8 cellular contexts compared by ENCODE assay signal in the genomic region with DNA sequence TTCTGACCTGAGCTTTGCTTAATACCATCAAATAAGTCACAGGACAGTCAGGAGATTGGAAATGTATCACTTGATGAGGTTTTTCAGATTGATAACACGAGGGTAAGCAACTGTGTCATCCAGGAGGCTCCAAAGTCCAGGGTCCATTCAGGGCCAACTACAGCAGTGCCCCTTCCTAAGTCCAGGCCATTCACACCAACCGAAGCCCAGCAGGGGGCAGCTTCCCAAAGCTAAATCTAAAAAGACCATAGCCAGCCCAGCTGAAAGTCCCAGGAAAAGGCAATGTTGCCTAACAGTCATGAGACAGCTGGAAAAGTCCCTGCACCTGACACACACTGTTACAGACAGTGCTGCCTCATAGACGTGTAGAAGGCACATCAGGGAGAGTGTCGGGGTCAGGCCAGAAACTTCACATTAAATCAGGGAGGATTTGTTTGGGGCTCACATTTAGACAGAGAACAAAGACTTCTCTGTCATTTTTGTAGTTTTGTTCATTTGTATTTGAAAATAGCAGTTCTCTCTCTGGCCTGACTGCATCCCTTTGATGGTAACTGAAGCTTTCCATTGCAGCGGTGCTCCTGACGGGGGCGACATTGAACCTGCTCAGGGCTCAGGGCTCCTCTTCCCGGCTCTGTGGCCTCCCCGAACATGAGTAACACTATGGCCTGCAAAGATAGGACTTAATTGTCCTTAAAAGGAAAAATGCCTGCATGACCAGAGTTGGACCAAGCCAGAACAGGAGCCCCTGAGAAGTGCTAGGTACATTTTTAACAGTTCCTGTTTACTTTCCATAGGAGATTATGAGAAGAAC.
A peak's percentile ranks its signal among the peaks of the same experiment; 100 is the strongest.
DNase-seq lines count a peak whose midpoint lies in the region; ATAC-seq and TF ChIP-seq lines count a peak whose summit lies in the region.

No MANE protein-coding gene starts in this region.

- no peaks in the 10 kb centered on the region for H3K36me3 ChIP-seq in KMS-11 (ENCODE audit: insufficient read depth)
- H3K36me3 ChIP-seq in right lobe of liver, result no peaks in the 10 kb centered on the region

- no peaks in the 10 kb centered on the region for H3K27me3 ChIP-seq in KMS-11 (ENCODE audit: insufficient read depth, low read depth)
- H3K27me3 ChIP-seq in right lobe of liver, result no peaks in the 10 kb centered on the region

- no peaks in the 10 kb centered on the region for H3K79me2 ChIP-seq in KMS-11 (ENCODE audit: insufficient read depth, low read depth)

- no peaks in the 10 kb centered on the region for H3K36me3 Mint-ChIP-seq in T-helper 2 cell treated with Interferon-gamma antibody and Interleukin-4, amounts not matched to agents 5 μg/mL and 100 μg/mL, for 36 hours (ENCODE audit: low read depth)

- H3K4me3 ChIP-seq in KMS-11 (IDR thresholded peaks at IDR 0.05; ENCODE audit: insufficient read depth, low read depth, low read length), result no peak overlapping the region
- H3K4me3 ChIP-seq in right lobe of liver, result no peak overlapping the region

- H3K9ac ChIP-seq in KMS-11, result no peak overlapping the region

- no peak overlapping the region for H3K4me3 Mint-ChIP-seq in T-helper 2 cell treated with Interferon-gamma antibody and Interleukin-4, amounts not matched to agents 5 μg/mL and 100 μg/mL, for 36 hours

- H3K27ac ChIP-seq in KMS-11 (no peak overlapping the region), right lobe of liver (peak overlapping the region; percentile 51 to 65 (median 58))

- TF ChIP-seq CTCF in KMS-11 (conservative IDR thresholded peaks at IDR 0.05; ENCODE audit: low read depth, low read length), result peak; percentile 42
- TF ChIP-seq CTCF in right lobe of liver (IDR thresholded peaks at IDR 0.05), result peak; percentile 59 to 68 (median 66)

- H3K27me3 Mint-ChIP-seq in T-helper 2 cell treated with Interferon-gamma antibody and Interleukin-4, amounts not matched to agents 5 μg/mL and 100 μg/mL, for 36 hours (ENCODE audit: low read depth), result peaks cover 7% of the 10 kb centered on the region

- ATAC-seq in GM21447 (IDR thresholded peaks at IDR 0.05; ENCODE audit: unreplicated experiment) (peak; percentile 75), right lobe of liver (peak; percentile 92 to 96 (median 95))

- H2AFZ ChIP-seq in KMS-11 (ENCODE audit: low read depth), result no peak overlapping the region

- H3K4me1 Mint-ChIP-seq in T-helper 2 cell treated with Interferon-gamma antibody and Interleukin-4, amounts not matched to agents 5 μg/mL and 100 μg/mL, for 36 hours (ENCODE audit: low read depth), result peaks cover 4% of the 10 kb centered on the region

- H3K4me1 ChIP-seq in KMS-11 (ENCODE audit: low read depth, poor library complexity, severe bottlenecking) (no peaks in the 10 kb centered on the region), right lobe of liver (peaks cover 0 to 23% (median 10%) of the 10 kb centered on the region in 4 donors)

- H3K9me3 ChIP-seq in right lobe of liver, result no peaks in the 10 kb centered on the region

- no peak for TF ChIP-seq POLR2A in right lobe of liver (IDR thresholded peaks at IDR 0.05)

- intact Hi-C loops in right lobe of liver (cut with DNase I), result loop anchor here in 1 of 2 donors (10.0 kb wide), 1 partner anchor 200 kb away; a partner anchor contains a TSS

- no peaks in the 10 kb centered on the region for H4K20me1 ChIP-seq in KMS-11 (ENCODE audit: insufficient read depth)

- H3K4me2 ChIP-seq in KMS-11, result no peak overlapping the region

- DNase-seq in EH (ENCODE audit: low read depth) (peak; percentile 79), dermis blood vessel endothelial cell (peak; percentile 81), right lobe of liver (peak; percentile 86 to 88 (median 88)), NCI-H128 (lab: John Stamatoyannopoulos, UW; ENCODE audit: unreplicated experiment) (no peak)
- DNase-seq in T-helper 2 cell treated with Interferon-gamma antibody and Interleukin-4, amounts not matched to agents 5 μg/mL and 100 μg/mL, for 36 hours (ENCODE audit: low spot score), result peak; percentile 28
- DNase-seq in stimulated activated CD8-positive, alpha-beta memory T cell treated with anti-CD3 and anti-CD28 coated beads, Interleukin-7, amount 100 ng/mL, for 48 hours (ENCODE audit: extremely low read depth in 1 of 2, low read depth in 1 of 2), result peak; percentile 10 to 11

- 8% methylated on average over 9 of the region's 9 CpGs for WGBS in right lobe of liver (ENCODE audit: insufficient coverage, low coverage, low lambda C conversion rate, missing lambda C conversion rate)

- H3K27ac Mint-ChIP-seq in T-helper 2 cell treated with Interferon-gamma antibody and Interleukin-4, amounts not matched to agents 5 μg/mL and 100 μg/mL, for 36 hours, result no peak overlapping the region

- H3K9me3 Mint-ChIP-seq in T-helper 2 cell treated with Interferon-gamma antibody and Interleukin-4, amounts not matched to agents 5 μg/mL and 100 μg/mL, for 36 hours, result no peaks in the 10 kb centered on the region
